8 cellular contexts compared by ENCODE assay signal in genomic region chr1:201999625-202000238, GRCh38. TPM values are rescaled to one million over a fixed set of nuclear protein-coding genes. Genes with fewer than 3 reads are reported as not detected.
DNase-seq lines count a peak whose midpoint lies in the region; ATAC-seq and TF ChIP-seq lines count a peak whose summit lies in the region.

No MANE protein-coding gene starts in this region.

- H3K27me3 ChIP-seq in HL-60 (ENCODE audit: insufficient read depth, poor library complexity, severe bottlenecking) (no peaks in the 10 kb centered on the region), hepatocyte (no peaks in the 10 kb centered on the region)

- no peaks in the 10 kb centered on the region for H3K9me2 ChIP-seq in hepatocyte (replicated peaks; ENCODE audit: insufficient read depth)

- no peaks in the 10 kb centered on the region for H3K4me1 ChIP-seq in hepatocyte (ENCODE audit: insufficient read depth)

- 65% methylated on average over 16 of the region's 16 CpGs for WGBS in hepatocyte (ENCODE audit: low lambda C conversion rate, missing lambda C conversion rate)

- H3K27ac ChIP-seq in HL-60 (replicated peaks) = no peak overlapping the region
- no peak overlapping the region for H3K27ac ChIP-seq in hepatocyte

- no peak for ATAC-seq in HG03196 (IDR thresholded peaks at IDR 0.05; ENCODE audit: unreplicated experiment)
- no peak for ATAC-seq in GM21360 (IDR thresholded peaks at IDR 0.05; ENCODE audit: unreplicated experiment)

- peaks cover 19% of the 10 kb centered on the region for H3K79me2 ChIP-seq in hepatocyte

- H3K4me2 ChIP-seq in hepatocyte = no peak overlapping the region

- no peak overlapping the region for H2AFZ ChIP-seq in hepatocyte

- H3K4me3 ChIP-seq in HL-60 (replicated peaks; ENCODE audit: insufficient read depth, low read length) = no peak overlapping the region
- no peak overlapping the region for H3K4me3 ChIP-seq in hepatocyte

- TF ChIP-seq CTCF in HL-60 (IDR thresholded peaks at IDR 0.05; ENCODE audit: insufficient read depth, low read length) (peak; percentile 68), hepatocyte (IDR thresholded peaks at IDR 0.05; ENCODE audit: poor library complexity) (peak; percentile 73)

- peak; percentile 78 for DNase-seq in DMS 273 (lab: John Stamatoyannopoulos, UW; ENCODE audit: unreplicated experiment)
- DNase-seq in HL-60 (ENCODE audit: low read depth in 1 of 2, low spot score in 1 of 2) = peak; percentile 18 to 41
- DNase-seq in NCI-H774 (lab: John Stamatoyannopoulos, UW) = peak; percentile 64
- DNase-seq in amniotic epithelial cell (ENCODE audit: low read depth) = peak; percentile 51
- peak; percentile 80 for DNase-seq in hepatocyte (ENCODE audit: low spot score)
- DNase-seq in stimulated activated CD4-positive, alpha-beta T cell treated with anti-CD3 and anti-CD28 coated beads, Interleukin-4, amount 100 ng/mL, for 24 hours = peak; percentile 12

- no peaks in the 10 kb centered on the region for H4K20me1 ChIP-seq in hepatocyte (ENCODE audit: insufficient read depth, poor library complexity, severe bottlenecking)

- H3K9me3 ChIP-seq in hepatocyte (ENCODE audit: low read depth) = no peaks in the 10 kb centered on the region

- H3K36me3 ChIP-seq in hepatocyte (replicated peaks; ENCODE audit: insufficient read depth, low read depth) = no peaks in the 10 kb centered on the region

RNA-seq across cellular contexts. Expression of gene ELF3, which starts 10.7 kb away (rescaled TPM):
- total RNA-seq in hepatocyte = 336 and 367 TPM in 2 replicates
- 333 and 361 TPM in 2 replicates for polyA plus RNA-seq in hepatocyte

RNA-seq across cellular contexts. Expression of gene RNPEP, which starts 17.3 kb away (rescaled TPM):
- 57.6 and 57.9 TPM in 2 replicates for total RNA-seq in hepatocyte
- 74.2 and 81.5 TPM in 2 replicates for polyA plus RNA-seq in hepatocyte

RNA-seq across cellular contexts. Expression of gene TIMM17A, which starts 44.4 kb away (rescaled TPM):
- total RNA-seq in hepatocyte = 54.5 and 65.0 TPM in 2 replicates
- 88.3 and 90.1 TPM in 2 replicates for polyA plus RNA-seq in hepatocyte

RNA-seq across cellular contexts. Expression of gene LMOD1, which starts 53.4 kb away (rescaled TPM):
- 8.6 and 8.7 TPM in 2 replicates for total RNA-seq in hepatocyte
- polyA plus RNA-seq in hepatocyte = 6.4 and 9.0 TPM in 2 replicates

Comparison
In these comparisons a context has a peak if more than half of its experiments do, and no peak if none do; other contexts are left out.
1. DNase-seq: peak in every context shown above with its lines; median percentile 80 in hepatocyte; 78 in DMS 273; 64 in NCI-H774; 51 in amniotic epithelial cell; 30 in HL-60; 12 in stimulated activated CD4-positive, alpha-beta T cell treated with anti-CD3 and anti-CD28 coated beads, Interleukin-4, amount 100 ng/mL, for 24 hours.